ENCODE assay signal across 11 cellular contexts in genomic region chrX:107135076-107135964, GRCh38. TPM values are rescaled to one million over a fixed set of nuclear protein-coding genes. Genes with fewer than 3 reads are reported as not detected.
DNase-seq lines count a peak whose midpoint lies in the region; ATAC-seq and TF ChIP-seq lines count a peak whose summit lies in the region.
"Had no signal": no experiment of that assay in that cellular context is flagged by ENCODE, and none has a peak within 500 bp of the region (broad histone marks: within the 10 kb centered on the region; RNA-seq: fewer than 3 reads in every experiment).

No MANE protein-coding gene starts in this region.

- peak overlapping the region; percentile 84 for H3K27ac ChIP-seq in PC-3 (ENCODE audit: low read length)
- H3K27ac ChIP-seq: stomach had no signal

- H3K4me1 Mint-ChIP-seq in activated T-cell treated with anti-CD3 and anti-CD28 coated beads, Interleukin-2, amount 50 U/mL, for 24 hours (ENCODE audit: low read depth), result peaks cover 12% of the 10 kb centered on the region
- peaks cover 6% of the 10 kb centered on the region for H3K4me1 Mint-ChIP-seq in stimulated activated effector memory CD8-positive, alpha-beta T cell treated with anti-CD3 and anti-CD28 coated beads, Interleukin-12 subunit alpha, Interleukin-12 subunit beta, amount 100 ng/mL, for 72 hours
- H3K4me1 Mint-ChIP-seq: B cell had no signal

- intact Hi-C loops in PC-3 (cut with micrococcal nuclease), result no loop called here

- peak overlapping the region; percentile 50 for H3K9ac ChIP-seq in PC-3 (ENCODE audit: low read length)

- peaks cover 36% of the 10 kb centered on the region for H3K27me3 Mint-ChIP-seq in activated T-cell treated with anti-CD3 and anti-CD28 coated beads, Interleukin-2, amount 50 U/mL, for 24 hours
- H3K27me3 Mint-ChIP-seq: B cell had no signal

- BruUV-seq in PC-3 (replicated peaks; lab: Mats Ljungman, UMichigan), result TSS peak; percentile 74

- ATAC-seq in PC-3 (peak; percentile 98), GM21515 (IDR thresholded peaks at IDR 0.05; ENCODE audit: unreplicated experiment) (no peak), HG03139 (IDR thresholded peaks at IDR 0.05; ENCODE audit: unreplicated experiment) (no peak)
- ATAC-seq in stimulated activated effector memory CD8-positive, alpha-beta T cell treated with anti-CD3 and anti-CD28 coated beads, Interleukin-12 subunit alpha, Interleukin-12 subunit beta, amount 100 ng/mL, for 72 hours, result peak; percentile 75

- H3K4me3 ChIP-seq in PC-3 (ENCODE audit: low read length), result peak overlapping the region; percentile 47
- H3K4me3 ChIP-seq in choroid plexus epithelial cell (ENCODE audit: low read depth, low read length), result no peak overlapping the region
- H3K4me3 ChIP-seq: stomach had no signal

- H3K9me2 ChIP-seq in PC-3 (replicated peaks; ENCODE audit: low read length), result no peaks in the 10 kb centered on the region

- H3K9me3 ChIP-seq in PC-3 (ENCODE audit: low read length), result no peaks in the 10 kb centered on the region

- no peaks in the 10 kb centered on the region for H4K20me1 ChIP-seq in PC-3 (ENCODE audit: low read length)

- H3K27me3 ChIP-seq in PC-3 (ENCODE audit: low read length), result no peaks in the 10 kb centered on the region
- H3K27me3 ChIP-seq: stomach had no signal

- POLR2A ChIA-PET in PC-3 (lab: Charles Lee; ENCODE audit: unreplicated experiment), result interaction anchor here (0.6 to 0.7 kb wide), 2 partner anchors 75 to 493 kb away, joined by 3 to 4 read pairs; no protein-coding TSS in a partner anchor

- CTCF ChIA-PET in PC-3 (lab: Charles Lee), result no interaction called here

- no peak for DNase-seq in activated T-cell treated with anti-CD3 and anti-CD28 coated beads, Interleukin-2, amount 50 U/mL, for 24 hours
- no peak for DNase-seq in activated T-cell treated with anti-CD3 and anti-CD28 coated beads, Interleukin-2, amount 50 U/mL, for 1 hour
- DNase-seq in PC-3, result peak; percentile 70
- DNase-seq in choroid plexus epithelial cell (ENCODE audit: low read depth), result peak; percentile 66
- DNase-seq in stimulated activated effector memory CD8-positive, alpha-beta T cell treated with anti-CD3 and anti-CD28 coated beads, Interleukin-12 subunit alpha, Interleukin-12 subunit beta, amount 100 ng/mL, for 72 hours (ENCODE audit: low spot score in 2 of 2), result no peak
- DNase-seq in NCI-H446 (lab: John Stamatoyannopoulos, UW), result no peak
- DNase-seq: hypothalamus, stomach had no signal

- TF ChIP-seq CTCF in PC-3 (conservative IDR thresholded peaks at IDR 0.05; ENCODE audit: low read depth, low read length), result no peak
- TF ChIP-seq CTCF in choroid plexus epithelial cell (conservative IDR thresholded peaks at IDR 0.05; ENCODE audit: low read depth, low read length), result no peak

- no peaks in the 10 kb centered on the region for H3K36me3 ChIP-seq in PC-3 (ENCODE audit: low read depth, low read length)
- H3K36me3 ChIP-seq: stomach had no signal

- H2AFZ ChIP-seq in PC-3 (ENCODE audit: low read length), result peak overlapping the region; percentile 51

- H3F3A ChIP-seq in PC-3 (ENCODE audit: low read length, unreplicated experiment), result no peaks in the 10 kb centered on the region

- no peaks in the 10 kb centered on the region for H3K79me2 ChIP-seq in PC-3 (ENCODE audit: low read length)

- H3K36me3 Mint-ChIP-seq in activated T-cell treated with anti-CD3 and anti-CD28 coated beads, Interleukin-2, amount 50 U/mL, for 24 hours (ENCODE audit: low read depth), result no peaks in the 10 kb centered on the region
- no peaks in the 10 kb centered on the region for H3K36me3 Mint-ChIP-seq in stimulated activated effector memory CD8-positive, alpha-beta T cell treated with anti-CD3 and anti-CD28 coated beads, Interleukin-12 subunit alpha, Interleukin-12 subunit beta, amount 100 ng/mL, for 72 hours

- H3K9me3 Mint-ChIP-seq in activated T-cell treated with anti-CD3 and anti-CD28 coated beads, Interleukin-2, amount 50 U/mL, for 24 hours, result no peaks in the 10 kb centered on the region
- H3K9me3 Mint-ChIP-seq in stimulated activated effector memory CD8-positive, alpha-beta T cell treated with anti-CD3 and anti-CD28 coated beads, Interleukin-12 subunit alpha, Interleukin-12 subunit beta, amount 100 ng/mL, for 72 hours, result no peaks in the 10 kb centered on the region

- peak overlapping the region; percentile 64 for H3K4me2 ChIP-seq in PC-3 (ENCODE audit: low read length)

- H3K27ac Mint-ChIP-seq in activated T-cell treated with anti-CD3 and anti-CD28 coated beads, Interleukin-2, amount 50 U/mL, for 24 hours, result peak overlapping the region; percentile 66
- H3K27ac Mint-ChIP-seq in stimulated activated effector memory CD8-positive, alpha-beta T cell treated with anti-CD3 and anti-CD28 coated beads, Interleukin-12 subunit alpha, Interleukin-12 subunit beta, amount 100 ng/mL, for 72 hours, result no peak overlapping the region
- H3K27ac Mint-ChIP-seq: B cell had no signal

- peaks cover 19% of the 10 kb centered on the region for H3K4me1 ChIP-seq in PC-3 (ENCODE audit: insufficient read depth, low read length)
- H3K4me1 ChIP-seq: stomach had no signal

- no peak overlapping the region for H3K4me3 Mint-ChIP-seq in activated T-cell treated with anti-CD3 and anti-CD28 coated beads, Interleukin-2, amount 50 U/mL, for 24 hours
- no peak overlapping the region for H3K4me3 Mint-ChIP-seq in stimulated activated effector memory CD8-positive, alpha-beta T cell treated with anti-CD3 and anti-CD28 coated beads, Interleukin-12 subunit alpha, Interleukin-12 subunit beta, amount 100 ng/mL, for 72 hours
- H3K4me3 Mint-ChIP-seq: B cell had no signal

RNA-seq across cellular contexts. Expression of gene RBM41, which starts 16.7 kb away (rescaled TPM):
- 12.8 and 14.2 TPM in 2 replicates for total RNA-seq in PC-3 (2014; rRNA removed)

Comparison
In these comparisons a context has a peak if more than half of its experiments do, and no peak if none do; other contexts are left out.
1. DNase-seq: peak in PC-3 (single experiment) and choroid plexus epithelial cell (single experiment); none in activated T-cell treated with anti-CD3 and anti-CD28 coated beads, Interleukin-2, amount 50 U/mL, for 24 hours (single experiment), activated T-cell treated with anti-CD3 and anti-CD28 coated beads, Interleukin-2, amount 50 U/mL, for 1 hour (single experiment), stimulated activated effector memory CD8-positive, alpha-beta T cell treated with anti-CD3 and anti-CD28 coated beads, Interleukin-12 subunit alpha, Interleukin-12 subunit beta, amount 100 ng/mL, for 72 hours (0 of 2) and NCI-H446 (0 of 2).
2. ATAC-seq: peak in PC-3 (single experiment) and stimulated activated effector memory CD8-positive, alpha-beta T cell treated with anti-CD3 and anti-CD28 coated beads, Interleukin-12 subunit alpha, Interleukin-12 subunit beta, amount 100 ng/mL, for 72 hours (single experiment); none in GM21515 (single experiment) and HG03139 (single experiment).